ENCODE assay signal across 8 cellular contexts in the genomic region with DNA sequence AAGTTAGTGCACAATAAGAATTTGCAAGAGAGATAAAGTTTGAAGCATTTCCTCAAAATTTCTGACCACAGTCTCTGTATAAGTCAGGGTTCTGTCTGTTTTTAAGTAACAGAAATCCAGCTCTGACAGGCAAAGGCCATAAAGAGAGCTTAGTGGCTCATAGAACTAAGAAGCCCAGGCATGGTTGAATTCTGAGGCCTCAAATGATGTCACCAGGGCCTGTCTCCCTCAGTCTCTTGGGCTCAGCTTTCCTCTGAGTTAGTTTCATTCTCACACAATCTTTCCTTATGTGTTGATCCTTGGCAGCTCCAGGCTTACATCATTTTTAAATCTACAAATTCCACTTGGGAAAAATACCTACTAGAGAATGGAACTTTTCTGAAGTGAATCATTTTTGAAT.
A peak's percentile ranks its signal among the peaks of the same experiment; 100 is the strongest.
DNase-seq lines count a peak whose midpoint lies in the region; ATAC-seq and TF ChIP-seq lines count a peak whose summit lies in the region.

No MANE protein-coding gene starts in this region.

- no peak for TF ChIP-seq CTCF in endothelial cell (IDR thresholded peaks at IDR 0.05; ENCODE audit: unreplicated experiment)

- intact Hi-C loops in activated T-helper 1 cell treated with anti-CD3 and anti-CD28 coated beads, Interleukin-12 subunit alpha, Interleukin-12 subunit beta, Interleukin-2, Interleukin-4 antibody, amounts not matched to agents 30 ng/mL and 10 ng/mL and 1 ng/mL, durations not matched to agents 14 hours and 24 hours and 36 hours (cut with micrococcal nuclease) = loop anchor here (1.0 to 10.0 kb wide), 5 partner anchors 54 to 840 kb away; no protein-coding TSS in a partner anchor

- no peaks in the 10 kb centered on the region for H3K36me3 ChIP-seq in effector memory CD4-positive, alpha-beta T cell (ENCODE audit: control insufficient read depth, insufficient read depth, low read length)

- H3K4me1 Mint-ChIP-seq in activated T-helper 1 cell treated with anti-CD3 and anti-CD28 coated beads, Interleukin-12 subunit alpha, Interleukin-12 subunit beta, Interleukin-2, Interleukin-4 antibody, amounts not matched to agents 30 ng/mL and 10 ng/mL and 1 ng/mL, durations not matched to agents 14 hours and 24 hours and 36 hours (ENCODE audit: low read depth) = peaks cover 23% of the 10 kb centered on the region
- H3K4me1 Mint-ChIP-seq in endothelial cell (ENCODE audit: unreplicated experiment) = no peaks in the 10 kb centered on the region

- no peaks in the 10 kb centered on the region for H3K9me3 ChIP-seq in effector memory CD4-positive, alpha-beta T cell (ENCODE audit: control insufficient read depth, low read length)

- H3K4me1 ChIP-seq in effector memory CD4-positive, alpha-beta T cell (ENCODE audit: control insufficient read depth, insufficient read depth, low read length, poor library complexity, severe bottlenecking) = peaks cover 21% of the 10 kb centered on the region

- no peak overlapping the region for H3K27ac Mint-ChIP-seq in activated T-helper 1 cell treated with anti-CD3 and anti-CD28 coated beads, Interleukin-12 subunit alpha, Interleukin-12 subunit beta, Interleukin-2, Interleukin-4 antibody, amounts not matched to agents 30 ng/mL and 10 ng/mL and 1 ng/mL, durations not matched to agents 14 hours and 24 hours and 36 hours
- no peak overlapping the region for H3K27ac Mint-ChIP-seq in endothelial cell (ENCODE audit: unreplicated experiment)

- no peak overlapping the region for H3K4me3 ChIP-seq in effector memory CD4-positive, alpha-beta T cell (ENCODE audit: insufficient read depth, low read depth, low read length, poor library complexity, severe bottlenecking)

- ATAC-seq in GM19035 (IDR thresholded peaks at IDR 0.05; ENCODE audit: unreplicated experiment) (peak; percentile 33), HG03354 (IDR thresholded peaks at IDR 0.05; ENCODE audit: poor library complexity, severe bottlenecking, unreplicated experiment) (peak; percentile 48)

- H3K36me3 Mint-ChIP-seq in activated T-helper 1 cell treated with anti-CD3 and anti-CD28 coated beads, Interleukin-12 subunit alpha, Interleukin-12 subunit beta, Interleukin-2, Interleukin-4 antibody, amounts not matched to agents 30 ng/mL and 10 ng/mL and 1 ng/mL, durations not matched to agents 14 hours and 24 hours and 36 hours (ENCODE audit: low read depth) = peaks cover 2% of the 10 kb centered on the region
- no peaks in the 10 kb centered on the region for H3K36me3 Mint-ChIP-seq in endothelial cell (ENCODE audit: low read depth, unreplicated experiment)

- no peak overlapping the region for H3K4me3 Mint-ChIP-seq in activated T-helper 1 cell treated with anti-CD3 and anti-CD28 coated beads, Interleukin-12 subunit alpha, Interleukin-12 subunit beta, Interleukin-2, Interleukin-4 antibody, amounts not matched to agents 30 ng/mL and 10 ng/mL and 1 ng/mL, durations not matched to agents 14 hours and 24 hours and 36 hours
- no peak overlapping the region for H3K4me3 Mint-ChIP-seq in endothelial cell (ENCODE audit: unreplicated experiment)

- peak; percentile 26 for DNase-seq in CD1c-positive myeloid dendritic cell (ENCODE audit: extremely low spot score)
- DNase-seq in effector memory CD4-positive, alpha-beta T cell = no peak
- DNase-seq in activated T-helper 1 cell treated with anti-CD3 and anti-CD28 coated beads, Interleukin-12 subunit alpha, Interleukin-12 subunit beta, Interleukin-2, Interleukin-4 antibody, amounts not matched to agents 30 ng/mL and 10 ng/mL and 1 ng/mL, durations not matched to agents 14 hours and 24 hours and 36 hours (ENCODE audit: low spot score) = no peak
- DNase-seq in endothelial cell (ENCODE audit: low spot score) = no peak
- DNase-seq in nucleus accumbens (lab: John Stamatoyannopoulos, UW) = no peak
- no peak for DNase-seq in SHP77 treated with DMSO at 0.1 percent for 48 hours (lab: John Stamatoyannopoulos, UW)

- no peaks in the 10 kb centered on the region for H3K27me3 ChIP-seq in effector memory CD4-positive, alpha-beta T cell (replicated peaks; ENCODE audit: control insufficient read depth, insufficient read depth, low read length, poor library complexity, severe bottlenecking)

- peaks cover 2% of the 10 kb centered on the region for H3K27me3 Mint-ChIP-seq in activated T-helper 1 cell treated with anti-CD3 and anti-CD28 coated beads, Interleukin-12 subunit alpha, Interleukin-12 subunit beta, Interleukin-2, Interleukin-4 antibody, amounts not matched to agents 30 ng/mL and 10 ng/mL and 1 ng/mL, durations not matched to agents 14 hours and 24 hours and 36 hours (ENCODE audit: insufficient read depth)
- H3K27me3 Mint-ChIP-seq in endothelial cell (ENCODE audit: unreplicated experiment) = no peaks in the 10 kb centered on the region

- peak overlapping the region; percentile 75 for H3K27ac ChIP-seq in effector memory CD4-positive, alpha-beta T cell (ENCODE audit: insufficient read depth, low read length, poor library complexity, severe bottlenecking)

- H3K9me3 Mint-ChIP-seq in activated T-helper 1 cell treated with anti-CD3 and anti-CD28 coated beads, Interleukin-12 subunit alpha, Interleukin-12 subunit beta, Interleukin-2, Interleukin-4 antibody, amounts not matched to agents 30 ng/mL and 10 ng/mL and 1 ng/mL, durations not matched to agents 14 hours and 24 hours and 36 hours = no peaks in the 10 kb centered on the region
- no peaks in the 10 kb centered on the region for H3K9me3 Mint-ChIP-seq in endothelial cell (ENCODE audit: unreplicated experiment)
